ENCODE assay signal across 14 cellular contexts in genomic region chr3:115651089-115651488, GRCh38. TPM values are rescaled to one million over a fixed set of nuclear protein-coding genes. Genes with fewer than 3 reads are reported as not detected.
DNase-seq lines count a peak whose midpoint lies in the region; ATAC-seq lines count a peak whose summit lies in the region.
"Had no signal": no experiment of that assay in that cellular context is flagged by ENCODE, and none has a peak within 500 bp of the region (broad histone marks: within the 10 kb centered on the region; RNA-seq: fewer than 3 reads in every experiment).

No MANE protein-coding gene starts in this region.

- H3K27ac ChIP-seq in caudate nucleus (ENCODE audit: low read depth, low read length) = no peak overlapping the region
- H3K27ac ChIP-seq: gastrocnemius medialis, transverse colon had no signal

- ATAC-seq in GM18502 (IDR thresholded peaks at IDR 0.05; ENCODE audit: poor library complexity, unreplicated experiment) (peak; percentile 77), GM21423 (IDR thresholded peaks at IDR 0.05; ENCODE audit: unreplicated experiment) (peak; percentile 53), HG03066 (IDR thresholded peaks at IDR 0.05; ENCODE audit: low read depth, unreplicated experiment) (peak; percentile 77)
- ATAC-seq: gastrocnemius medialis had no signal

- DNase-seq in NAMALWA (ENCODE audit: low spot score) = peak; percentile 12
- no peak for DNase-seq in caudate nucleus (lab: John Stamatoyannopoulos, UW)
- no peak for DNase-seq in occipital lobe (lab: John Stamatoyannopoulos, UW)
- DNase-seq in effector CD4-positive, alpha-beta T cell = no peak
- DNase-seq in activated CD4-positive, alpha-beta T cell treated with anti-CD3 and anti-CD28 coated beads, Interleukin-2, amount 50 U/mL, for 1 hour = no peak
- DNase-seq: activated T-cell treated with anti-CD3 and anti-CD28 coated beads for 4 hours, amygdala, gastrocnemius medialis, KG1, T1000, transverse colon had no signal

RNA-seq across cellular contexts. Expression of gene GAP43, which starts 27.8 kb away (rescaled TPM):
- total RNA-seq in occipital lobe = 148 TPM
